ENCODE assay signal across 8 cellular contexts in genomic region chr15:64521726-64522164, GRCh38.
DNase-seq lines count a peak whose midpoint lies in the region; ATAC-seq and TF ChIP-seq lines count a peak whose summit lies in the region.

No MANE protein-coding gene starts in this region.

- no peak overlapping the region for H3K4me3 ChIP-seq in ACC112 (ENCODE audit: low read depth, low read length)
- no peak overlapping the region for H3K4me3 ChIP-seq in adrenal gland
- no peak overlapping the region for H3K4me3 ChIP-seq in testis

- H3K36me3 ChIP-seq in ACC112 (ENCODE audit: insufficient read depth, low read length): 0 out of 2 replicates have a peak, but pooled peaks cover 4% of the 10 kb centered on the region
- no peaks in the 10 kb centered on the region for H3K36me3 ChIP-seq in adrenal gland (replicated peaks in 1 of 2)
- H3K36me3 ChIP-seq in testis (ENCODE audit: low read depth, missing control alignments): no peaks in the 10 kb centered on the region

- H3K27me3 ChIP-seq in ACC112 (ENCODE audit: insufficient read depth, low read length) (no peaks in the 10 kb centered on the region), adrenal gland (no peaks in the 10 kb centered on the region), testis (no peaks in the 10 kb centered on the region)

- WGBS in adrenal gland, 4 donors: 4 to 15% (median 10%) methylated on average over 3 of the region's 3 CpGs
- 15 to 19% methylated on average over 3 of the region's 3 CpGs for WGBS in testis, 2 donors

- DNase-seq in Kasumi-1 (lab: John Stamatoyannopoulos, UW) (peak; percentile 36 to 37), adrenal gland (peak; percentile 56 to 88 (median 83)), iPS-NIHi11 (ENCODE audit: low spot score) (peak; percentile 21), testis (peak; percentile 86), KG1 (lab: John Stamatoyannopoulos, UW) (no peak)
- DNase-seq in activated CD4-positive, alpha-beta T cell treated with anti-CD3 and anti-CD28 coated beads, Interleukin-2, amount 50 U/mL, for 48 hours: no peak

- no peak overlapping the region for H2AFZ ChIP-seq in ACC112 (ENCODE audit: low read length, unreplicated experiment)

- H3K9me3 ChIP-seq in adrenal gland (replicated peaks in 1 of 3) (no peaks in the 10 kb centered on the region), testis (no peaks in the 10 kb centered on the region)

- no peak for ATAC-seq in GM19035 (IDR thresholded peaks at IDR 0.05; ENCODE audit: unreplicated experiment)

- H3K4me1 ChIP-seq in ACC112 (ENCODE audit: control insufficient read depth, insufficient read depth, low read length, unreplicated experiment): peaks cover 36% of the 10 kb centered on the region
- H3K4me1 ChIP-seq in adrenal gland (replicated peaks in 1 of 2): peaks cover 21 to 30% of the 10 kb centered on the region in 2 donors
- H3K4me1 ChIP-seq in testis: peaks cover 17% of the 10 kb centered on the region

- TF ChIP-seq CTCF in adrenal gland (IDR thresholded peaks at IDR 0.05) (no peak), testis (IDR thresholded peaks at IDR 0.05) (no peak)

- H3K27ac ChIP-seq in ACC112 (ENCODE audit: low read depth, low read length) (peak overlapping the region; percentile 14; the same call in 1 of the 2 replicates), adrenal gland (peak overlapping the region in 4 of 5 donors; percentile 36 to 70 (median 54)), testis (peak overlapping the region; percentile 40 to 77)

- intact Hi-C loops in adrenal gland (cut with DNase I): no loop called here
- intact Hi-C loops in testis (cut with DNase I; ENCODE audit: low total_unique reads): no loop called here

- peaks cover 53% of the 10 kb centered on the region for H3K79me2 ChIP-seq in ACC112 (ENCODE audit: control insufficient read depth, insufficient read depth, low read length, unreplicated experiment)

- TF ChIP-seq POLR2A in adrenal gland (IDR thresholded peaks at IDR 0.05): no peak
- TF ChIP-seq POLR2A in testis (IDR thresholded peaks at IDR 0.05): no peak

Comparison
In these comparisons a context has a peak if more than half of its experiments do, and no peak if none do; other contexts are left out.
1. DNase-seq: peak in Kasumi-1 (2 of 2), adrenal gland (7 of 7), iPS-NIHi11 (single experiment) and testis (single experiment); none in activated CD4-positive, alpha-beta T cell treated with anti-CD3 and anti-CD28 coated beads, Interleukin-2, amount 50 U/mL, for 48 hours (0 of 2) and KG1 (single experiment).
2. Peak in every context shown above with its lines, with median percentiles within 50 percentile points of each other: H3K27ac ChIP-seq.